ENCODE assay signal across 9 cellular contexts in the genomic region with DNA sequence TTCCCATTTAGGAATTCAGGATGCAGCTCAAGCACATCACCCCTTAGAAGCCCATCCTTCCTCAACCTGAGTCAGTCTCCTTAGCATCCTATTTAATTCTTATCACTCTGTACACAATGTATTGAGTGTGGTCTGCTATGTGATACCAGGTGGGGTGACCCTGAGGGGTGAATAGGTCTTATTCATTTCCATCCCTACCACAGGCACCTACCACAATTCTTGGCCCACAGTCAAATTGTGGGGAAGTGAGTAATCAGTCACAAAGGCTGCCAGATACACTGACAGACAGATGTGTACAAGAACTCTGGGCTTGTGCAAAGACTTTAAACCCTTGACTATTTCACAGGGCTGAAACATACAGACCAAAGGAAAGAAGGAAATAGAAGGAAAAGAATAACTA.
DNase-seq lines count a peak whose midpoint lies in the region; ATAC-seq, FAIRE-seq and TF ChIP-seq lines count a peak whose summit lies in the region.
"Had no signal": no experiment of that assay in that cellular context is flagged by ENCODE, and none has a peak within 500 bp of the region (broad histone marks: within the 10 kb centered on the region; RNA-seq: fewer than 3 reads in every experiment).

No MANE protein-coding gene starts in this region.

- H3K4me3 Mint-ChIP-seq in stimulated activated effector memory CD8-positive, alpha-beta T cell treated with anti-CD3 and anti-CD28 coated beads, Interleukin-12 subunit alpha, Interleukin-12 subunit beta, amount 100 ng/mL, for 72 hours, result no peak overlapping the region
- H3K4me3 Mint-ChIP-seq in endodermal cell, result no peak overlapping the region
- H3K4me3 Mint-ChIP-seq: activated B cell treated with CpG ODN at 0.5 μM for 24 hours had no signal

- H3K9ac ChIP-seq in kidney (ENCODE audit: low read length in 2 of 2) (no peak overlapping the region), endodermal cell (ENCODE audit: extremely low read depth, low read length, poor library complexity, severe bottlenecking) (no peak overlapping the region)

- H3K9me3 ChIP-seq in left ventricle myocardium inferior (replicated peaks), result no peaks in the 10 kb centered on the region
- H3K9me3 ChIP-seq in kidney (ENCODE audit: control insufficient read depth in 1 of 2, low read length in 2 of 2), result peaks cover 0 to 3% of the 10 kb centered on the region in 2 donors
- peaks cover 8% of the 10 kb centered on the region for H3K9me3 ChIP-seq in endodermal cell (ENCODE audit: control insufficient read depth, low read length)

- H3K27ac ChIP-seq in left ventricle myocardium inferior (replicated peaks) (no peak overlapping the region), kidney (ENCODE audit: low read depth in 2 of 2, low read length in 2 of 2) (no peak overlapping the region), endodermal cell (ENCODE audit: low read depth, low read length) (no peak overlapping the region)

- no peak overlapping the region for H3K4me3 ChIP-seq in left ventricle myocardium inferior
- H3K4me3 ChIP-seq in kidney (ENCODE audit: low read length in 2 of 2), result no peak overlapping the region
- H3K4me3 ChIP-seq in endodermal cell (ENCODE audit: low read length), result no peak overlapping the region

- no peaks in the 10 kb centered on the region for H3K36me3 ChIP-seq in left ventricle myocardium inferior
- H3K36me3 ChIP-seq in kidney (ENCODE audit: control insufficient read depth in 1 of 2, insufficient read depth in 2 of 2, low read length in 2 of 2), result no peaks in the 10 kb centered on the region
- no peaks in the 10 kb centered on the region for H3K36me3 ChIP-seq in endodermal cell (ENCODE audit: control insufficient read depth, insufficient read depth, low read length)

- H3K4me1 ChIP-seq in left ventricle myocardium inferior, result peaks cover 10% of the 10 kb centered on the region
- no peaks in the 10 kb centered on the region for H3K4me1 ChIP-seq in kidney (ENCODE audit: control insufficient read depth in 1 of 2, insufficient read depth in 1 of 2, low read depth in 1 of 2, low read length in 2 of 2)
- H3K4me1 ChIP-seq in endodermal cell (ENCODE audit: control insufficient read depth, insufficient read depth, low read length), result peaks cover 6% of the 10 kb centered on the region

- H3K27me3 Mint-ChIP-seq in endodermal cell (ENCODE audit: insufficient read depth), result no peaks in the 10 kb centered on the region
- H3K27me3 Mint-ChIP-seq: activated B cell treated with CpG ODN at 0.5 μM for 24 hours had no signal

- H3K36me3 Mint-ChIP-seq in stimulated activated effector memory CD8-positive, alpha-beta T cell treated with anti-CD3 and anti-CD28 coated beads, Interleukin-12 subunit alpha, Interleukin-12 subunit beta, amount 100 ng/mL, for 72 hours, result no peaks in the 10 kb centered on the region
- H3K36me3 Mint-ChIP-seq in endodermal cell (ENCODE audit: low read depth), result peaks cover 16% of the 10 kb centered on the region

- DNase-seq in Right ventricle myocardium superior (no peak), left ventricle myocardium inferior (no peak), HS-5 (ENCODE audit: low read depth) (peak; percentile 10), astrocyte of the hippocampus (ENCODE audit: low read depth, low spot score) (peak; percentile 86), kidney (no peak), DMS114 treated with DMSO at 0.1 percent for 48 hours (lab: John Stamatoyannopoulos, UW; ENCODE audit: unreplicated experiment) (no peak), endodermal cell (no peak)
- no peak for DNase-seq in stimulated activated effector memory CD8-positive, alpha-beta T cell treated with anti-CD3 and anti-CD28 coated beads, Interleukin-12 subunit alpha, Interleukin-12 subunit beta, amount 100 ng/mL, for 72 hours (ENCODE audit: low spot score in 2 of 2)
- DNase-seq: activated B cell treated with CpG ODN at 0.5 μM for 24 hours had no signal

- ATAC-seq in Right ventricle myocardium superior (ENCODE audit: poor library complexity), result peak; percentile 30
- peak; percentile 69 for ATAC-seq in stimulated activated effector memory CD8-positive, alpha-beta T cell treated with anti-CD3 and anti-CD28 coated beads, Interleukin-12 subunit alpha, Interleukin-12 subunit beta, amount 100 ng/mL, for 72 hours

- H3K9me3 Mint-ChIP-seq in stimulated activated effector memory CD8-positive, alpha-beta T cell treated with anti-CD3 and anti-CD28 coated beads, Interleukin-12 subunit alpha, Interleukin-12 subunit beta, amount 100 ng/mL, for 72 hours, result no peaks in the 10 kb centered on the region
- peaks cover 9% of the 10 kb centered on the region for H3K9me3 Mint-ChIP-seq in endodermal cell
- H3K9me3 Mint-ChIP-seq: activated B cell treated with CpG ODN at 0.5 μM for 24 hours had no signal

- FAIRE-seq in kidney (lab: Jason Lieb, UNC), result no peak

- intact Hi-C loops in Right ventricle myocardium superior (cut with DNase I) (no loop called here), left ventricle myocardium inferior (cut with micrococcal nuclease) (no loop called here), kidney (cut with DNase I) (no loop called here)

- TF ChIP-seq CTCF in left ventricle myocardium inferior (IDR thresholded peaks at IDR 0.05; ENCODE audit: borderline replicate concordance), result no peak
- no peak for TF ChIP-seq CTCF in kidney (IDR thresholded peaks at IDR 0.05; ENCODE audit: borderline replicate concordance, extremely low read depth, insufficient read depth)
- TF ChIP-seq CTCF in endodermal cell (conservative IDR thresholded peaks at IDR 0.05), result no peak

- no peaks in the 10 kb centered on the region for H3K4me1 Mint-ChIP-seq in stimulated activated effector memory CD8-positive, alpha-beta T cell treated with anti-CD3 and anti-CD28 coated beads, Interleukin-12 subunit alpha, Interleukin-12 subunit beta, amount 100 ng/mL, for 72 hours
- peaks cover 22% of the 10 kb centered on the region for H3K4me1 Mint-ChIP-seq in endodermal cell
- H3K4me1 Mint-ChIP-seq: activated B cell treated with CpG ODN at 0.5 μM for 24 hours had no signal

- H3K27me3 ChIP-seq in left ventricle myocardium inferior (ENCODE audit: low read depth) (no peaks in the 10 kb centered on the region), endodermal cell (ENCODE audit: control insufficient read depth, insufficient read depth, low read length, poor library complexity, severe bottlenecking) (no peaks in the 10 kb centered on the region)

- H3K27ac Mint-ChIP-seq in stimulated activated effector memory CD8-positive, alpha-beta T cell treated with anti-CD3 and anti-CD28 coated beads, Interleukin-12 subunit alpha, Interleukin-12 subunit beta, amount 100 ng/mL, for 72 hours, result no peak overlapping the region
- no peak overlapping the region for H3K27ac Mint-ChIP-seq in endodermal cell
- H3K27ac Mint-ChIP-seq: activated B cell treated with CpG ODN at 0.5 μM for 24 hours had no signal

Comparison
In these comparisons a context has a peak if more than half of its experiments do, and no peak if none do; other contexts are left out.
1. DNase-seq: peak in HS-5 (single experiment) and astrocyte of the hippocampus (single experiment); none in Right ventricle myocardium superior (single experiment), left ventricle myocardium inferior (single experiment), stimulated activated effector memory CD8-positive, alpha-beta T cell treated with anti-CD3 and anti-CD28 coated beads, Interleukin-12 subunit alpha, Interleukin-12 subunit beta, amount 100 ng/mL, for 72 hours (0 of 2), kidney (single experiment), DMS114 treated with DMSO at 0.1 percent for 48 hours (single experiment) and endodermal cell (single experiment).